Comparison of ENCODE assay signal across 2 cellular contexts in the genomic region with DNA sequence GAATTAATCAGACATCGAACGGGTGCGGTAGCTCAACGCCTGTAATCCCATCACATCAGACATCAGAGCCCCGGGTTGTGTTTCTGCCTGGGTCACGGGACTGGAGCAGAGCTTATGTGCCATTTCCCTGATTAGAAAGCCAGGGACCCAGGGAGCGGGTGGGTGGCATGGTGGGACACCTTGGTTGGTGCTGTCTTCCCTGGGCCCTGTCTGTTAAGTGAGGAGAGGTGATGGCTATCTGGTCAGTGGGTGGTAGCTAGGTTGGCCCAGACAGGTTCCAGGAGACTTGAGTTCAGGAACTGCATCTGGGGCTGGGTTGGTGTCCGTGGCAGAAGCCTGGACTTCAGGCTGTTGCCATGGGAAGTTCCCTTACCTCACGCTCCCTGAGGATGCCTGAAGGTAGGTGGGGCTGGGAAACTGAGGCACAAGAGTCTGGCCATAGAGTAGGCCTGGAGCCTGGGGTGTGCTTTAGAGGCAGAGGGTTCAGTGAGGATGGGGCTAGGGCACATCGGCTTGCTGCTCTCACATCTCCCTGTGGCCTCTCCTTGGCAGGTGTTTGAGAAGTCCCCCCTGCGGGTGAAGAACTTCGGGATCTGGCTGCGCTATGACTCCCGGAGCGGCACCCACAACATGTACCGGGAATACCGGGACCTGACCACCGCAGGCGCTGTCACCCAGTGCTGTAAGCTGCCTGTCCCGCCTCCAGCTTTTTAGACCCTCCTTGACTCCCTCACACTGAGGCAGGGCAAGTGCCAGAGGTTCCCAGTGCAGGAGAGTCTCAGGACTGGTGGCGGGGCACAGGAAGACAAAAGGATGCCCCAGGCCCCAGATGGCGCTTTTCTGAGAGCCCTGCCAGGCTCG.
TF ChIP-seq lines count a peak whose summit lies in the region.

No MANE protein-coding gene starts in this region.

TF ChIP-seq in SK-N-SH, 30 proteins besides CTCF, POLR2A, EP300 and RAD21 (continued from another document):
- TF ChIP-seq REST (IDR thresholded peaks at IDR 0.05; ENCODE audit: low read depth, low read length) (no peak), EZH2phosphoT487 (IDR thresholded peaks at IDR 0.05; ENCODE audit: borderline replicate concordance, low read depth) (no peak)
TF ChIP-seq in SK-N-SH: peak in this region for 0.

TF ChIP-seq in SK-N-SH treated with all-trans-retinoic acid at 6 μM for 48 hours, 23 proteins besides CTCF, POLR2A, EP300 and RAD21 (continued from another document):
- TF ChIP-seq, protein P1, sequence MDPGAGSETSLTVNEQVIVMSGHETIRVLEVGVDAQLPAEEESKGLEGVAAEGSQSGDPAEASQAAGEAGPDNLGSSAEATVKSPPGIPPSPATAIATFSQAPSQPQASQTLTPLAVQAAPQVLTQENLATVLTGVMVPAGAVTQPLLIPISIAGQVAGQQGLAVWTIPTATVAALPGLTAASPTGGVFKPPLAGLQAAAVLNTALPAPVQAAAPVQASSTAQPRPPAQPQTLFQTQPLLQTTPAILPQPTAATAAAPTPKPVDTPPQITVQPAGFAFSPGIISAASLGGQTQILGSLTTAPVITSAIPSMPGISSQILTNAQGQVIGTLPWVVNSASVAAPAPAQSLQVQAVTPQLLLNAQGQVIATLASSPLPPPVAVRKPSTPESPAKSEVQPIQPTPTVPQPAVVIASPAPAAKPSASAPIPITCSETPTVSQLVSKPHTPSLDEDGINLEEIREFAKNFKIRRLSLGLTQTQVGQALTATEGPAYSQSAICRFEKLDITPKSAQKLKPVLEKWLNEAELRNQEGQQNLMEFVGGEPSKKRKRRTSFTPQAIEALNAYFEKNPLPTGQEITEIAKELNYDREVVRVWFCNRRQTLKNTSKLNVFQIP (CRISPR knock-in tag; IDR thresholded peaks at IDR 0.05; ENCODE audit: borderline replicate concordance, low read depth) = no peak
- TF ChIP-seq ZC3H10 (CRISPR knock-in tag; IDR thresholded peaks at IDR 0.05) = no peak
- no peak for TF ChIP-seq SNAI2 (CRISPR knock-in tag; IDR thresholded peaks at IDR 0.05)
- TF ChIP-seq, protein P2, sequence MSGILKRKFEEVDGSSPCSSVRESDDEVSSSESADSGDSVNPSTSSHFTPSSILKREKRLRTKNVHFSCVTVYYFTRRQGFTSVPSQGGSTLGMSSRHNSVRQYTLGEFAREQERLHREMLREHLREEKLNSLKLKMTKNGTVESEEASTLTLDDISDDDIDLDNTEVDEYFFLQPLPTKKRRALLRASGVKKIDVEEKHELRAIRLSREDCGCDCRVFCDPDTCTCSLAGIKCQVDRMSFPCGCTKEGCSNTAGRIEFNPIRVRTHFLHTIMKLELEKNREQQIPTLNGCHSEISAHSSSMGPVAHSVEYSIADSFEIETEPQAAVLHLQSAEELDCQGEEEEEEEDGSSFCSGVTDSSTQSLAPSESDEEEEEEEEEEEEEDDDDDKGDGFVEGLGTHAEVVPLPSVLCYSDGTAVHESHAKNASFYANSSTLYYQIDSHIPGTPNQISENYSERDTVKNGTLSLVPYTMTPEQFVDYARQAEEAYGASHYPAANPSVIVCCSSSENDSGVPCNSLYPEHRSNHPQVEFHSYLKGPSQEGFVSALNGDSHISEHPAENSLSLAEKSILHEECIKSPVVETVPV (CRISPR knock-in tag; IDR thresholded peaks at IDR 0.05) = no peak
